24 cellular contexts compared by ENCODE assay signal in genomic region chr2:65658253-65658652, GRCh38.
"Had no signal": no experiment of that assay in that cellular context is flagged by ENCODE, and none has a peak within 500 bp of the region (broad histone marks: within the 10 kb centered on the region; RNA-seq: fewer than 3 reads in every experiment).

No MANE protein-coding gene starts in this region.

- H2AFZ ChIP-seq: neural progenitor cell had no signal

- H3K4me1 Mint-ChIP-seq: activated CD4-positive, alpha-beta memory T cell treated with anti-CD3 and anti-CD28 coated beads, Interleukin-2, amount 10 ng/mL, durations not matched to agents 7 days and 5 days; activated CD4-positive, alpha-beta T cell treated with anti-CD3 and anti-CD28 coated beads, Interleukin-2, amount 10 ng/mL, durations not matched to agents 24 days and 14 days; activated T-helper 17 cell treated with anti-CD3 and anti-CD28 coated beads, Interleukin-2, amount 50 U/mL, for 72 hours; naive thymus-derived CD4-positive, alpha-beta T cell; stimulated activated naive B cell treated with anti-CD40 and anti-IgM and Interleukin-4, amounts not matched to agents 10 μg/mL and 1 μg/mL and 100 μg/mL, for 72 hours; T-helper 17 cell had no signal

- DNase-seq: activated CD4-positive, alpha-beta memory T cell treated with anti-CD3 and anti-CD28 coated beads, Interleukin-2, amount 10 ng/mL, durations not matched to agents 7 days and 5 days; activated CD4-positive, alpha-beta T cell treated with anti-CD3 and anti-CD28 coated beads, Interleukin-2, amount 10 ng/mL, durations not matched to agents 24 days and 14 days; activated CD4-positive, CD25-positive, alpha-beta regulatory T cell treated with anti-CD3 and anti-CD28 coated beads, Interleukin-2, amount 50 U/mL, for 72 hours; activated gamma-delta T cell treated with Interleukin-2 at 50 U/mL for 16 hours; activated T-cell treated with anti-CD3 and anti-CD28 coated beads, Interleukin-2, amount 50 U/mL, for 4 hours; cerebellar nuclear complex; dorsolateral prefrontal cortex; effector memory CD4-positive, alpha-beta T cell; gastrocnemius medialis; glutamatergic neuron; left ventricle myocardium inferior; naive thymus-derived CD4-positive, alpha-beta T cell; stimulated activated CD4-positive, alpha-beta T cell treated with anti-CD3 and anti-CD28 coated beads, Interleukin-15, amount 100 ng/mL, for 24 hours; stimulated activated CD4-positive, alpha-beta T cell treated with anti-CD3 and anti-CD28 coated beads, Interleukin-2, amount 100 ng/mL, for 24 hours; stimulated activated naive B cell treated with anti-CD40 and anti-IgM and Interleukin-4, amounts not matched to agents 10 μg/mL and 1 μg/mL and 100 μg/mL, for 72 hours; SW 1271; T-helper 17 cell; uterus had no signal

- H3K4me2 ChIP-seq: neural progenitor cell had no signal

- H3K36me3 Mint-ChIP-seq: activated naive CD4-positive, alpha-beta T cell treated with anti-CD3 and anti-CD28 coated beads, Interleukin-2, amount 50 U/mL, for 72 hours; naive thymus-derived CD4-positive, alpha-beta T cell; neural progenitor cell; stimulated activated naive B cell treated with anti-CD40 and anti-IgM and Interleukin-4, amounts not matched to agents 10 μg/mL and 1 μg/mL and 100 μg/mL, for 72 hours had no signal

- ATAC-seq: activated naive CD4-positive, alpha-beta T cell treated with anti-CD3 and anti-CD28 coated beads, Interleukin-2, amount 50 U/mL, for 72 hours; activated T-cell treated with anti-CD3 and anti-CD28 coated beads, Interleukin-2, amount 50 U/mL, for 4 hours; activated T-helper 17 cell treated with anti-CD3 and anti-CD28 coated beads, Interleukin-2, amount 50 U/mL, for 72 hours; gastrocnemius medialis; naive thymus-derived CD4-positive, alpha-beta T cell; stimulated activated naive B cell treated with anti-CD40 and anti-IgM and Interleukin-4, amounts not matched to agents 10 μg/mL and 1 μg/mL and 100 μg/mL, for 72 hours; T-helper 17 cell had no signal

- H3K27ac ChIP-seq: coronary artery, dorsolateral prefrontal cortex, gastrocnemius medialis, left ventricle myocardium inferior, neural progenitor cell, right atrium auricular region, tibial nerve, uterus had no signal

- H3K9ac ChIP-seq: neural progenitor cell had no signal

- H3K9me3 Mint-ChIP-seq: activated CD4-positive, alpha-beta memory T cell treated with anti-CD3 and anti-CD28 coated beads, Interleukin-2, amount 10 ng/mL, durations not matched to agents 7 days and 5 days; activated CD4-positive, alpha-beta T cell treated with anti-CD3 and anti-CD28 coated beads, Interleukin-2, amount 10 ng/mL, durations not matched to agents 24 days and 14 days; activated naive CD4-positive, alpha-beta T cell treated with anti-CD3 and anti-CD28 coated beads, Interleukin-2, amount 50 U/mL, for 72 hours; activated T-cell treated with anti-CD3 and anti-CD28 coated beads, Interleukin-2, amount 50 U/mL, for 4 hours; activated T-helper 17 cell treated with anti-CD3 and anti-CD28 coated beads, Interleukin-2, amount 50 U/mL, for 72 hours; naive thymus-derived CD4-positive, alpha-beta T cell; neural progenitor cell; stimulated activated naive B cell treated with anti-CD40 and anti-IgM and Interleukin-4, amounts not matched to agents 10 μg/mL and 1 μg/mL and 100 μg/mL, for 72 hours had no signal

- H3K4me3 Mint-ChIP-seq: activated CD4-positive, alpha-beta memory T cell treated with anti-CD3 and anti-CD28 coated beads, Interleukin-2, amount 10 ng/mL, durations not matched to agents 7 days and 5 days; activated CD4-positive, alpha-beta T cell treated with anti-CD3 and anti-CD28 coated beads, Interleukin-2, amount 10 ng/mL, durations not matched to agents 24 days and 14 days; activated T-cell treated with anti-CD3 and anti-CD28 coated beads, Interleukin-2, amount 50 U/mL, for 4 hours; activated T-helper 17 cell treated with anti-CD3 and anti-CD28 coated beads, Interleukin-2, amount 50 U/mL, for 72 hours; naive thymus-derived CD4-positive, alpha-beta T cell; neural progenitor cell; stimulated activated naive B cell treated with anti-CD40 and anti-IgM and Interleukin-4, amounts not matched to agents 10 μg/mL and 1 μg/mL and 100 μg/mL, for 72 hours; T-helper 17 cell had no signal

- H3K4me3 ChIP-seq: coronary artery, dorsolateral prefrontal cortex, gastrocnemius medialis, left ventricle myocardium inferior, neural progenitor cell, right atrium auricular region, tibial nerve, uterus had no signal

- H3K9me3 ChIP-seq: gastrocnemius medialis, left ventricle myocardium inferior, right atrium auricular region, tibial nerve, uterus had no signal

- H3K27ac Mint-ChIP-seq: activated CD4-positive, alpha-beta memory T cell treated with anti-CD3 and anti-CD28 coated beads, Interleukin-2, amount 10 ng/mL, durations not matched to agents 7 days and 5 days; activated CD4-positive, alpha-beta T cell treated with anti-CD3 and anti-CD28 coated beads, Interleukin-2, amount 10 ng/mL, durations not matched to agents 24 days and 14 days; activated naive CD4-positive, alpha-beta T cell treated with anti-CD3 and anti-CD28 coated beads, Interleukin-2, amount 50 U/mL, for 72 hours; activated T-helper 17 cell treated with anti-CD3 and anti-CD28 coated beads, Interleukin-2, amount 50 U/mL, for 72 hours; naive thymus-derived CD4-positive, alpha-beta T cell; neural progenitor cell; stimulated activated naive B cell treated with anti-CD40 and anti-IgM and Interleukin-4, amounts not matched to agents 10 μg/mL and 1 μg/mL and 100 μg/mL, for 72 hours; T-helper 17 cell had no signal

- H3K36me3 ChIP-seq: gastrocnemius medialis, left ventricle myocardium inferior, neural progenitor cell, right atrium auricular region, tibial nerve, uterus had no signal

- H3K27me3 ChIP-seq: neural progenitor cell, right atrium auricular region, tibial nerve, uterus had no signal

- H3K4me1 ChIP-seq: left ventricle myocardium inferior, neural progenitor cell, right atrium auricular region, tibial nerve had no signal
